Comparison of ENCODE assay signal across 22 cellular contexts in the genomic region with DNA sequence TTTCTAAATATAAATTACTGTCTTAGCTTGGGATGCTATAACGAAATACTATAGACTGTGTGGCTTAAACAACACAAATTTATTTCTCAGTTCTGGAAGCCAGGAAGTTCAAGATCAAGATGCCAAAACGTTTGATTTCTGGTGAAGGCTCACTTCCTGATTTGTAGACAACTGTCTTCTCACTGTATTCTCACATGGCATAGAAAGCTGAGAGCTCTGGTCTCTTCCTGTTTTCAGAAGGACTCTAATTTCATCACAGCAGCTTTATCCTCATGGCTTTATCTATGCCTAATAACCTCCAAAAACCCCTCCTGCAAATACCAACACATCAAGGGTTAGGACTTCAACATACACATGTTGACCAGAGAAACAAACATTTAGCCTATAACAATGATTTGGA.
A peak's percentile ranks its signal among the peaks of the same experiment; 100 is the strongest.
DNase-seq lines count a peak whose midpoint lies in the region; ATAC-seq and TF ChIP-seq lines count a peak whose summit lies in the region.
"Had no signal": no experiment of that assay in that cellular context is flagged by ENCODE, and none has a peak within 500 bp of the region (broad histone marks: within the 10 kb centered on the region; RNA-seq: fewer than 3 reads in every experiment).

No MANE protein-coding gene starts in this region.

- H3K79me2 ChIP-seq in hepatocyte, result no peaks in the 10 kb centered on the region
- H3K79me2 ChIP-seq: parathyroid adenoma had no signal

- no peaks in the 10 kb centered on the region for H3K27me3 ChIP-seq in hepatocyte
- H3K27me3 ChIP-seq: sigmoid colon had no signal

- H3K27ac Mint-ChIP-seq in memory B cell, result peak overlapping the region; percentile 28
- H3K27ac Mint-ChIP-seq: activated naive CD8-positive, alpha-beta T cell treated with anti-CD3 and anti-CD28 coated beads, Interleukin-2, amount 50 U/mL, for 24 hours; brain; nephron had no signal

- peaks cover 12% of the 10 kb centered on the region for H3K4me1 Mint-ChIP-seq in memory B cell
- H3K4me1 Mint-ChIP-seq: brain; CD4-positive, alpha-beta memory T cell; nephron had no signal

- no peaks in the 10 kb centered on the region for H3K9me3 Mint-ChIP-seq in memory B cell
- H3K9me3 Mint-ChIP-seq: activated naive CD8-positive, alpha-beta T cell treated with anti-CD3 and anti-CD28 coated beads, Interleukin-2, amount 50 U/mL, for 24 hours had no signal

- 25% methylated on average over 2 of the region's 2 CpGs for WGBS in hepatocyte (ENCODE audit: low lambda C conversion rate, missing lambda C conversion rate)

- H3K4me3 ChIP-seq in NB4 (ENCODE audit: low read depth, low read length), result no peak overlapping the region
- H3K4me3 ChIP-seq in hepatocyte, result no peak overlapping the region
- H3K4me3 ChIP-seq: HAP-1, sigmoid colon, thoracic aorta had no signal

- no peaks in the 10 kb centered on the region for H3K9me3 ChIP-seq in hepatocyte (ENCODE audit: low read depth)
- H3K9me3 ChIP-seq: HAP-1, sigmoid colon, thoracic aorta had no signal

- ATAC-seq in memory B cell (ENCODE audit: low read depth) (peak; percentile 97), GM18517 (IDR thresholded peaks at IDR 0.05; ENCODE audit: unreplicated experiment) (no peak)
- ATAC-seq: activated naive CD8-positive, alpha-beta T cell treated with anti-CD3 and anti-CD28 coated beads, Interleukin-2, amount 50 U/mL, for 24 hours; left colon had no signal

- no peak for TF ChIP-seq POLR2A in NB4 (IDR thresholded peaks at IDR 0.05; ENCODE audit: extremely low read depth, insufficient read length)

- no peak for TF ChIP-seq CTCF in NB4 (IDR thresholded peaks at IDR 0.05; ENCODE audit: low read depth, low read length)
- no peak for TF ChIP-seq CTCF in hepatocyte (IDR thresholded peaks at IDR 0.05; ENCODE audit: poor library complexity)

- no peaks in the 10 kb centered on the region for H3K36me3 Mint-ChIP-seq in memory B cell
- H3K36me3 Mint-ChIP-seq: brain; CD4-positive, alpha-beta memory T cell had no signal

- H3K9me2 ChIP-seq in hepatocyte (replicated peaks; ENCODE audit: insufficient read depth), result no peaks in the 10 kb centered on the region

- H3K4me3 Mint-ChIP-seq in memory B cell, result no peak overlapping the region
- H3K4me3 Mint-ChIP-seq: activated naive CD8-positive, alpha-beta T cell treated with anti-CD3 and anti-CD28 coated beads, Interleukin-2, amount 50 U/mL, for 24 hours; brain; CD4-positive, alpha-beta memory T cell; nephron had no signal

- H3K27ac ChIP-seq in hepatocyte, result no peak overlapping the region
- H3K27ac ChIP-seq: parathyroid adenoma, sigmoid colon, thoracic aorta, VCaP had no signal

- peaks cover 2% of the 10 kb centered on the region for H3K27me3 Mint-ChIP-seq in memory B cell
- H3K27me3 Mint-ChIP-seq: activated naive CD8-positive, alpha-beta T cell treated with anti-CD3 and anti-CD28 coated beads, Interleukin-2, amount 50 U/mL, for 24 hours; CD4-positive, alpha-beta memory T cell had no signal

- DNase-seq in GF-D8 (lab: John Stamatoyannopoulos, UW) (peak; percentile 39), NB4 (ENCODE audit: low read depth) (peak; percentile 71), SKM-1 (lab: John Stamatoyannopoulos, UW; ENCODE audit: unreplicated experiment) (peak; percentile 79), memory B cell (ENCODE audit: low spot score in 2 of 2) (peak in 1 of 2 donors; percentile 8), NCI-H446 (lab: John Stamatoyannopoulos, UW) (no peak), hepatocyte (ENCODE audit: low spot score) (no peak), occipital lobe (lab: John Stamatoyannopoulos, UW) (no peak)
- DNase-seq: activated CD8-positive, alpha-beta memory T cell treated with anti-CD3 and anti-CD28 coated beads, Interleukin-2, amount 50 U/mL, for 4 hours; activated naive CD8-positive, alpha-beta T cell treated with anti-CD3 and anti-CD28 coated beads, Interleukin-2, amount 50 U/mL, for 24 hours; CD4-positive, alpha-beta memory T cell; left colon; NCI-H187; NCI-H226; sigmoid colon; SW 1271 had no signal

- no peaks in the 10 kb centered on the region for H3K4me1 ChIP-seq in hepatocyte (ENCODE audit: insufficient read depth)
- H3K4me1 ChIP-seq: HAP-1, parathyroid adenoma, sigmoid colon had no signal

- no peak overlapping the region for H2AFZ ChIP-seq in hepatocyte
- H2AFZ ChIP-seq: parathyroid adenoma had no signal

- no peak overlapping the region for H3K4me2 ChIP-seq in hepatocyte

- H3K36me3 ChIP-seq in hepatocyte (replicated peaks; ENCODE audit: insufficient read depth, low read depth), result no peaks in the 10 kb centered on the region
- H3K36me3 ChIP-seq: HAP-1, sigmoid colon, thoracic aorta had no signal

- H4K20me1 ChIP-seq in hepatocyte (ENCODE audit: insufficient read depth, poor library complexity, severe bottlenecking), result no peaks in the 10 kb centered on the region

Comparison
In these comparisons a context has a peak if more than half of its experiments do, and no peak if none do; other contexts are left out.
1. DNase-seq: peak in GF-D8 (single experiment), NB4 (single experiment) and SKM-1 (single experiment); none in NCI-H446 (0 of 2), hepatocyte (single experiment) and occipital lobe (single experiment).